Comparison of ENCODE assay signal across 7 cellular contexts in genomic region chr17:8016632-8017424, GRCh38. TPM values are rescaled to one million over a fixed set of nuclear protein-coding genes. Genes with fewer than 3 reads are reported as not detected.
DNase-seq lines count a peak whose midpoint lies in the region; ATAC-seq and TF ChIP-seq lines count a peak whose summit lies in the region.

No MANE protein-coding gene starts in this region.

- no peak for TF ChIP-seq POLR2A in prostate gland (IDR thresholded peaks at IDR 0.05)

- no peak overlapping the region for H3K27ac Mint-ChIP-seq in GM23338

- H3K27ac ChIP-seq in GM23338 (ENCODE audit: low read depth) (no peak overlapping the region), OCI-LY3 (ENCODE audit: low read length) (no peak overlapping the region), prostate gland (peak overlapping the region; percentile 74 to 84)

- H3K4me1 Mint-ChIP-seq in GM23338 = peaks cover 5% of the 10 kb centered on the region; the same call in 1 of the 3 replicates

- no peaks in the 10 kb centered on the region for H3K4me1 ChIP-seq in GM23338 (ENCODE audit: insufficient read depth)
- H3K4me1 ChIP-seq in OCI-LY3 (ENCODE audit: low read length) = no peaks in the 10 kb centered on the region
- peaks cover 24% of the 10 kb centered on the region for H3K4me1 ChIP-seq in adipocyte (ENCODE audit: control insufficient read depth, insufficient read depth, low read length)
- peaks cover 12% of the 10 kb centered on the region for H3K4me1 ChIP-seq in prostate gland (replicated peaks)

- TF ChIP-seq CTCF in GM23338 (conservative IDR thresholded peaks at IDR 0.05; ENCODE audit: low read depth in 2 of 2) (peak; percentile 88 to 89), OCI-LY3 (IDR thresholded peaks at IDR 0.05; ENCODE audit: low read depth, low read length) (peak; percentile 56), prostate gland (IDR thresholded peaks at IDR 0.05) (peak in 3 of 4 experiments; percentile 67 to 91 (median 83))

- peak overlapping the region; percentile 97 for H3K4me2 ChIP-seq in GM23338
- peak overlapping the region; percentile 46 for H3K4me2 ChIP-seq in OCI-LY3 (ENCODE audit: low read length)

- DNase-seq in GM23338 (ENCODE audit: low spot score) (peak; percentile 92), adipocyte (ENCODE audit: low read depth) (no peak), left ventricle myocardium superior (no peak), prostate gland (ENCODE audit: low spot score) (peak; percentile 63), NCI-H2029 (lab: John Stamatoyannopoulos, UW) (no peak), GM19240 (ENCODE audit: insufficient read length, low spot score) (no peak)

- H3K4me3 Mint-ChIP-seq in GM23338 = peak overlapping the region; percentile 80

- H4K20me1 ChIP-seq in GM23338 (replicated peaks; ENCODE audit: insufficient read depth) (no peaks in the 10 kb centered on the region), OCI-LY3 (ENCODE audit: insufficient read depth, low read length) (no peaks in the 10 kb centered on the region)

- no peaks in the 10 kb centered on the region for H3K36me3 Mint-ChIP-seq in GM23338 (ENCODE audit: low read depth)

- H2AFZ ChIP-seq in GM23338 (peak overlapping the region; percentile 100), OCI-LY3 (ENCODE audit: low read depth, low read length) (no peak overlapping the region)

- peak; percentile 86 for ATAC-seq in GM23338
- ATAC-seq in left ventricle myocardium superior = peak; percentile 72

- H3K27me3 ChIP-seq in GM23338 (ENCODE audit: insufficient read depth) (peaks cover 41% of the 10 kb centered on the region), OCI-LY3 (ENCODE audit: low read depth, low read length) (no peaks in the 10 kb centered on the region), adipocyte (replicated peaks; ENCODE audit: control insufficient read depth, insufficient read depth, low read length) (peaks cover 29% of the 10 kb centered on the region), prostate gland (replicated peaks; ENCODE audit: insufficient read depth) (no peaks in the 10 kb centered on the region)

- H3K36me3 ChIP-seq in GM23338 (ENCODE audit: insufficient read depth) (no peaks in the 10 kb centered on the region), OCI-LY3 (replicated peaks; ENCODE audit: low read depth, low read length) (no peaks in the 10 kb centered on the region), adipocyte (ENCODE audit: control insufficient read depth, insufficient read depth, low read length, severe bottlenecking) (no peaks in the 10 kb centered on the region), prostate gland (no peaks in the 10 kb centered on the region)

- H3K9ac ChIP-seq in OCI-LY3 (ENCODE audit: low read length) = no peak overlapping the region
- H3K9ac ChIP-seq in adipocyte (ENCODE audit: low read length) = peak overlapping the region; percentile 54

- H3K9me2 ChIP-seq in GM23338 (ENCODE audit: insufficient read depth) = no peaks in the 10 kb centered on the region

- H3F3A ChIP-seq in GM23338 (replicated peaks; ENCODE audit: low read depth) = no peaks in the 10 kb centered on the region

- H3K4me3 ChIP-seq in GM23338 (peak overlapping the region; percentile 80), OCI-LY3 (ENCODE audit: low read length) (peak overlapping the region; percentile 44; the same call in 1 of the 2 replicates), adipocyte (ENCODE audit: low read length) (peak overlapping the region; percentile 62), prostate gland (peak overlapping the region; percentile 26 to 44)

- H3K79me2 ChIP-seq in GM23338 (replicated peaks; ENCODE audit: insufficient read depth) (no peaks in the 10 kb centered on the region), OCI-LY3 (ENCODE audit: low read length) (no peaks in the 10 kb centered on the region)

- H3K9me3 ChIP-seq in OCI-LY3 (ENCODE audit: insufficient read depth, low read length) = no peaks in the 10 kb centered on the region
- H3K9me3 ChIP-seq in adipocyte (ENCODE audit: control insufficient read depth, low read length) = no peaks in the 10 kb centered on the region
- no peaks in the 10 kb centered on the region for H3K9me3 ChIP-seq in prostate gland

- H3K9me3 Mint-ChIP-seq in GM23338 = no peaks in the 10 kb centered on the region

- intact Hi-C loops in left ventricle myocardium superior (cut with micrococcal nuclease) (no loop called here), prostate gland (cut with DNase I) (no loop called here)

- H3K27me3 Mint-ChIP-seq in GM23338 (ENCODE audit: insufficient read depth, low read depth, poor library complexity) = peaks cover 30% of the 10 kb centered on the region

- WGBS in prostate gland = 36% methylated on average over 12 of the region's 12 CpGs

TF ChIP-seq in GM23338, 12 proteins besides CTCF, POLR2A, EP300 and RAD21:
- TF ChIP-seq CREB1 (CRISPR knock-in tag; IDR thresholded peaks at IDR 0.05; ENCODE audit: low read depth) (peak; percentile 6; the same call in 1 of the 2 replicates), JUNB (IDR thresholded peaks at IDR 0.05; ENCODE audit: unreplicated experiment) (no peak), EZH2phosphoT487 (IDR thresholded peaks at IDR 0.05; ENCODE audit: unreplicated experiment) (no peak), STAT1 (IDR thresholded peaks at IDR 0.05; ENCODE audit: unreplicated experiment) (no peak)
- TF ChIP-seq, protein P1, sequence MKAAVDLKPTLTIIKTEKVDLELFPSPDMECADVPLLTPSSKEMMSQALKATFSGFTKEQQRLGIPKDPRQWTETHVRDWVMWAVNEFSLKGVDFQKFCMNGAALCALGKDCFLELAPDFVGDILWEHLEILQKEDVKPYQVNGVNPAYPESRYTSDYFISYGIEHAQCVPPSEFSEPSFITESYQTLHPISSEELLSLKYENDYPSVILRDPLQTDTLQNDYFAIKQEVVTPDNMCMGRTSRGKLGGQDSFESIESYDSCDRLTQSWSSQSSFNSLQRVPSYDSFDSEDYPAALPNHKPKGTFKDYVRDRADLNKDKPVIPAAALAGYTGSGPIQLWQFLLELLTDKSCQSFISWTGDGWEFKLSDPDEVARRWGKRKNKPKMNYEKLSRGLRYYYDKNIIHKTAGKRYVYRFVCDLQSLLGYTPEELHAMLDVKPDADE (IDR thresholded peaks at IDR 0.05) = no peak
TF ChIP-seq in GM23338: peak in this region for 1.

RNA-seq across cellular contexts. Expression of gene GUCY2D, which starts 14.4 kb away (rescaled TPM):
- 0.07 TPM in 1 of 2 replicates, not detected in the other for total RNA-seq in GM23338 (2014; rRNA removed; shearing (Covaris generic))
- polyA plus RNA-seq in GM23338 (2016; fragmentation: Nextera tagmentation; extraction: Ambion mirVana) = 0.08 and 0.96 TPM in 2 replicates
- total RNA-seq in left ventricle myocardium superior (not detected), prostate gland (1 to 10 TPM in 1 of 2 donors, not detected in 1; 1.8 TPM)

RNA-seq across cellular contexts. Expression of gene ALOX15B, which starts 22.0 kb away (rescaled TPM):
- total RNA-seq in GM23338 (2014; rRNA removed; shearing (Covaris generic)) = 0.39 and 0.45 TPM in 2 replicates
- 0.33 and 0.42 TPM in 2 replicates for polyA plus RNA-seq in GM23338 (2016; fragmentation: Nextera tagmentation; extraction: Ambion mirVana)
- total RNA-seq in left ventricle myocardium superior (not detected), prostate gland (100 to 1,000 TPM in 1 of 2 donors, 10 to 100 TPM in 1; 52.1 to 108 TPM)

Comparison
In these comparisons a context has a peak if more than half of its experiments do, and no peak if none do; other contexts are left out.
1. DNase-seq: peak in GM23338 (single experiment) and prostate gland (single experiment); none in adipocyte (single experiment), left ventricle myocardium superior (single experiment), NCI-H2029 (single experiment) and GM19240 (single experiment).
2. H3K27ac ChIP-seq: peak in prostate gland (2 of 2); none in GM23338 (single experiment) and OCI-LY3 (single experiment).
3. RNA of gene ALOX15B, which starts 22.0 kb away (total RNA-seq): 52.1 to 108 TPM in prostate gland; 0.39 to 0.45 TPM in GM23338 and not detected in left ventricle myocardium superior (single experiment); every median in the first group is over 10 times any median in the second.
4. Peak in every context shown above with its lines, with median percentiles within 50 percentile points of each other: H3K4me3 ChIP-seq and CTCF ChIP-seq.